In genomic region chr7:102514881-102515721, GRCh38 we compare ENCODE assay signal across 12 cellular contexts. TPM values are rescaled to one million over a fixed set of nuclear protein-coding genes. Genes with fewer than 3 reads are reported as not detected.
DNase-seq lines count a peak whose midpoint lies in the region; ATAC-seq and TF ChIP-seq lines count a peak whose summit lies in the region.
"Not testable (repeated sequence)": the region's sequence is repeated elsewhere in the genome, so short reads cannot be mapped to it uniquely, and the experiment has no call there.
"Had no signal": no experiment of that assay in that cellular context is flagged by ENCODE, and none has a peak within 500 bp of the region (broad histone marks: within the 10 kb centered on the region; RNA-seq: fewer than 3 reads in every experiment).

No MANE protein-coding gene starts in this region.

- DNase-seq in RWPE2 (ENCODE audit: low spot score); left lung: not testable (repeated sequence)

- H3K27ac ChIP-seq in RWPE2 (ENCODE audit: poor library complexity, severe bottlenecking); left lung: not testable (repeated sequence)

- intact Hi-C loops in left lung (cut with DNase I), result not testable (repeated sequence)

- TF ChIP-seq CTCF in RWPE2 (IDR thresholded peaks at IDR 0.05; ENCODE audit: poor library complexity, severe bottlenecking); left lung (IDR thresholded peaks at IDR 0.05): not testable (repeated sequence)

- H3K36me3 ChIP-seq in RWPE2 (ENCODE audit: low read depth); left lung: not testable (repeated sequence)

- ATAC-seq in GM18868 (IDR thresholded peaks at IDR 0.05; ENCODE audit: unreplicated experiment), result peak; percentile 53
- ATAC-seq in GM19463 (IDR thresholded peaks at IDR 0.05; ENCODE audit: unreplicated experiment), result peak; percentile 56
- ATAC-seq in GM21825 (IDR thresholded peaks at IDR 0.05; ENCODE audit: unreplicated experiment), result peak; percentile 52
- ATAC-seq in HG02981 (IDR thresholded peaks at IDR 0.05; ENCODE audit: unreplicated experiment), result peak; percentile 58
- peak; percentile 76 for ATAC-seq in HG03378 (IDR thresholded peaks at IDR 0.05; ENCODE audit: unreplicated experiment)
- peak; percentile 28 for ATAC-seq in RWPE2 (ENCODE audit: low read depth)
- peak; percentile 46 for ATAC-seq in left lung

- not testable (repeated sequence) for H3K27me3 ChIP-seq in RWPE2 (ENCODE audit: insufficient read depth, poor library complexity, severe bottlenecking); left lung

- H3K9me3 ChIP-seq in RWPE2 (ENCODE audit: severe bottlenecking); left lung: not testable (repeated sequence)

- not testable (repeated sequence) for H3K4me1 ChIP-seq in RWPE2 (ENCODE audit: insufficient read depth, poor library complexity, severe bottlenecking); left lung

- not testable (repeated sequence) for H3K4me3 ChIP-seq in RWPE2 (ENCODE audit: severe bottlenecking); left lung

RNA-seq across cellular contexts. Expression of gene RASA4B, which starts 2.5 kb away (rescaled TPM):
- 10 to 100 TPM; 18.1 to 18.5 TPM for total RNA-seq in left lung

RNA-seq across cellular contexts. Expression of gene UPK3BL2, which starts 28.4 kb away (rescaled TPM):
- total RNA-seq in left lung, result 10 to 100 TPM; 12.7 to 22.0 TPM
- total RNA-seq: G401 had no signal

RNA-seq across cellular contexts. Expression of gene SPDYE2, which starts 35.9 kb away (rescaled TPM):
- total RNA-seq in left lung, result not detected
- total RNA-seq: fibroblast of lung, G401, H9, mesenteric fat pad, PC-9 had no signal

RNA-seq across cellular contexts. Expression of gene POLR2J, which starts 36.4 kb away (rescaled TPM):
- 10 to 100 TPM; 30.5 to 39.0 TPM for total RNA-seq in left lung

RNA-seq across cellular contexts. Expression of gene LRWD1, which starts 50.3 kb away (rescaled TPM):
- 10 to 100 TPM; 12.9 to 16.6 TPM for total RNA-seq in left lung
